12 cellular contexts compared by ENCODE assay signal in the genomic region with DNA sequence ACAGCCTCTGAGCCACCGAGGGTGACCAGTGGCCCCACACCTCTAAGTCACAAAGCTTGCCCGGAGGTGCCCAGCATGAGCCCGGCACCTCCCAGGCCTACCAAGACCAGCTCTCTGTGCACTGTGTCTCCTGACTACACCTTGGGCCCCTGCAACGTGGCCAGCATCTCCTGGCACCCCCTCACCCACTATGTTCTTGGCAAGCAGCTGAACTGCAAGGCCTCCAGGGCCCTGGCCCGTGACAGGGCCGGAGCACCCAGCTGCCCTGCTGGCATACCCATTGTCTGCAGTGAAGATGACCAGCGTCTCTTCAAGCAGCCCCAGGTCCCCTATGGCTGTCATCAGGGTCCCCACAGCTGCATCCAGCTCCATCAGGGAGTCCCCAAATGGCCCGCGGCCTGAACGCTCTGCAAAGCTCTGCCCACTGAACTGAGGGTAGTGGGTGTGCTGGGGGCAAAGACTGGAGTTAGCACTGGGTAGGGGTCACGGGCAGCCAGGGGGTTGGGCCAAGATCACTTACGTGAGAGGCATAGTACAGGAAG. TPM values are rescaled to one million over a fixed set of nuclear protein-coding genes. Genes with fewer than 3 reads are reported as not detected.
DNase-seq lines count a peak whose midpoint lies in the region; ATAC-seq and TF ChIP-seq lines count a peak whose summit lies in the region.
"Had no signal": no experiment of that assay in that cellular context is flagged by ENCODE, and none has a peak within 500 bp of the region (broad histone marks: within the 10 kb centered on the region; RNA-seq: fewer than 3 reads in every experiment).

No MANE protein-coding gene starts in this region.

- ATAC-seq in naive thymus-derived CD8-positive, alpha-beta T cell = no peak
- ATAC-seq in HG03432 (IDR thresholded peaks at IDR 0.05; ENCODE audit: unreplicated experiment) = no peak

- no peak overlapping the region for H3K9ac ChIP-seq in BLaER1

- H3K4me2 ChIP-seq in BLaER1 = peak overlapping the region; percentile 96; the same call in 1 of the 2 replicates

- peaks cover 18% of the 10 kb centered on the region; the same call in 1 of the 2 replicates for H3K36me3 ChIP-seq in BLaER1
- H3K36me3 ChIP-seq in GM06990 (ENCODE audit: control insufficient read depth, insufficient read depth, low read length) = peaks cover 7% of the 10 kb centered on the region
- H3K36me3 ChIP-seq: prostate gland, thyroid gland had no signal

- H3K4me1 Mint-ChIP-seq in activated naive CD8-positive, alpha-beta T cell treated with anti-CD3 and anti-CD28 coated beads for 36 hours = peaks cover 38% of the 10 kb centered on the region
- H3K4me1 Mint-ChIP-seq in naive thymus-derived CD8-positive, alpha-beta T cell = peaks cover 32 to 51% (median 47%) of the 10 kb centered on the region in 4 donors

- no peak overlapping the region for H3K27ac ChIP-seq in BLaER1
- H3K27ac ChIP-seq: prostate gland, thyroid gland had no signal

- peak; percentile 8 for TF ChIP-seq CTCF in GM06990 (IDR thresholded peaks at IDR 0.05; ENCODE audit: insufficient read depth, low read length, poor library complexity, severe bottlenecking)

- DNase-seq in GM06990 (ENCODE audit: extremely low read depth, insufficient read length) = no peak
- no peak for DNase-seq in activated naive CD8-positive, alpha-beta T cell treated with anti-CD3 and anti-CD28 coated beads for 36 hours
- no peak for DNase-seq in naive thymus-derived CD8-positive, alpha-beta T cell
- no peak for DNase-seq in NCI-H2196 treated with DMSO at 0.1 percent for 48 hours (lab: John Stamatoyannopoulos, UW; ENCODE audit: unreplicated experiment)
- no peak for DNase-seq in NCI-H345 treated with DMSO at 0.1 percent for 48 hours (lab: John Stamatoyannopoulos, UW; ENCODE audit: unreplicated experiment)
- DNase-seq in NCI-H2171 treated with DMSO at 0.1 percent for 48 hours (lab: John Stamatoyannopoulos, UW) = no peak
- DNase-seq: NCI-H1048, NCI-H526 treated with DMSO at 0.1 percent for 48 hours, thyroid gland had no signal

- H3K36me3 Mint-ChIP-seq in activated naive CD8-positive, alpha-beta T cell treated with anti-CD3 and anti-CD28 coated beads for 36 hours = no peaks in the 10 kb centered on the region
- H3K36me3 Mint-ChIP-seq in naive thymus-derived CD8-positive, alpha-beta T cell = peaks cover 0 to 8% (median 0%) of the 10 kb centered on the region in 3 donors

- no peaks in the 10 kb centered on the region for H4K20me1 ChIP-seq in BLaER1

- no peak overlapping the region for H3K4me3 ChIP-seq in BLaER1
- H3K4me3 ChIP-seq in GM06990 (replicated peaks; ENCODE audit: low read depth, low read length) = no peak overlapping the region
- H3K4me3 ChIP-seq: prostate gland had no signal

- H3K4me1 ChIP-seq in BLaER1 = peaks cover 49% of the 10 kb centered on the region

- POLR2A ChIA-PET in naive thymus-derived CD8-positive, alpha-beta T cell (lab: Charles Lee) = interaction anchor here (0.7 to 3.1 kb wide), 4 partner anchors 44 to 101 kb away, joined by 3 to 13 read pairs (median 4); partner anchors contain the start of gene SCO2

- H3K4me3 Mint-ChIP-seq in activated naive CD8-positive, alpha-beta T cell treated with anti-CD3 and anti-CD28 coated beads for 36 hours = peak overlapping the region; percentile 76
- H3K4me3 Mint-ChIP-seq in naive thymus-derived CD8-positive, alpha-beta T cell = peak overlapping the region; percentile 46 to 81 (median 76)

- no peaks in the 10 kb centered on the region for H3K27me3 ChIP-seq in BLaER1
- H3K27me3 ChIP-seq in GM06990 (replicated peaks; ENCODE audit: control insufficient read depth, insufficient read depth, low read length) = no peaks in the 10 kb centered on the region
- H3K27me3 ChIP-seq: thyroid gland had no signal

- H3K9me3 Mint-ChIP-seq in activated naive CD8-positive, alpha-beta T cell treated with anti-CD3 and anti-CD28 coated beads for 36 hours = no peaks in the 10 kb centered on the region
- no peaks in the 10 kb centered on the region for H3K9me3 Mint-ChIP-seq in naive thymus-derived CD8-positive, alpha-beta T cell

- H3K9me3 ChIP-seq in BLaER1 = no peaks in the 10 kb centered on the region
- H3K9me3 ChIP-seq: prostate gland, thyroid gland had no signal

- no peaks in the 10 kb centered on the region for H3K27me3 Mint-ChIP-seq in activated naive CD8-positive, alpha-beta T cell treated with anti-CD3 and anti-CD28 coated beads for 36 hours
- no peaks in the 10 kb centered on the region for H3K27me3 Mint-ChIP-seq in naive thymus-derived CD8-positive, alpha-beta T cell

- peak overlapping the region; percentile 68 for H3K27ac Mint-ChIP-seq in activated naive CD8-positive, alpha-beta T cell treated with anti-CD3 and anti-CD28 coated beads for 36 hours
- H3K27ac Mint-ChIP-seq in naive thymus-derived CD8-positive, alpha-beta T cell = peak overlapping the region; percentile 31 to 92 (median 76)

RNA-seq across cellular contexts. Expression of gene ARSA, which starts 1.6 kb away (rescaled TPM):
- total RNA-seq in activated naive CD8-positive, alpha-beta T cell treated with anti-CD3 and anti-CD28 coated beads for 36 hours = 10 to 100 TPM; 12.6 to 13.5 TPM
- 10 to 100 TPM; 88.4 to 88.9 TPM for total RNA-seq in naive thymus-derived CD8-positive, alpha-beta T cell
- 1 to 10 TPM; 7.2 to 9.3 (median 7.3) TPM for polyA plus RNA-seq in naive thymus-derived CD8-positive, alpha-beta T cell

RNA-seq across cellular contexts. Expression of gene MAPK8IP2, which starts 25.8 kb away (rescaled TPM):
- total RNA-seq in activated naive CD8-positive, alpha-beta T cell treated with anti-CD3 and anti-CD28 coated beads for 36 hours = under 1 TPM; 0.16 to 0.21 TPM
- total RNA-seq in naive thymus-derived CD8-positive, alpha-beta T cell = under 1 TPM; 0.22 to 0.62 TPM
- polyA plus RNA-seq in naive thymus-derived CD8-positive, alpha-beta T cell = not detected

RNA-seq across cellular contexts. Expression of gene CHKB, which starts 43.7 kb away (rescaled TPM):
- 10 to 100 TPM; 57.3 to 60.3 TPM for total RNA-seq in activated naive CD8-positive, alpha-beta T cell treated with anti-CD3 and anti-CD28 coated beads for 36 hours
- 100 to 1,000 TPM; 205 to 215 TPM for total RNA-seq in naive thymus-derived CD8-positive, alpha-beta T cell
- polyA plus RNA-seq in naive thymus-derived CD8-positive, alpha-beta T cell = 10 to 100 TPM; 23.0 to 26.9 (median 25.1) TPM

RNA-seq across cellular contexts. Expression of gene SHANK3, which starts 46.2 kb away (rescaled TPM):
- under 1 TPM; 0.27 to 0.30 TPM for total RNA-seq in activated naive CD8-positive, alpha-beta T cell treated with anti-CD3 and anti-CD28 coated beads for 36 hours
- under 1 TPM in 1 of 2 experiments, not detected in 1; 0.05 TPM for total RNA-seq in naive thymus-derived CD8-positive, alpha-beta T cell
- not detected for polyA plus RNA-seq in naive thymus-derived CD8-positive, alpha-beta T cell

RNA-seq across cellular contexts. Expression of gene CPT1B, which starts 48.2 kb away (rescaled TPM):
- 10 to 100 TPM; 33.6 to 33.7 TPM for total RNA-seq in activated naive CD8-positive, alpha-beta T cell treated with anti-CD3 and anti-CD28 coated beads for 36 hours
- total RNA-seq in naive thymus-derived CD8-positive, alpha-beta T cell = 10 to 100 TPM; 94.7 to 97.5 TPM
- polyA plus RNA-seq in naive thymus-derived CD8-positive, alpha-beta T cell = 1 to 10 TPM in 1 of 3 donors, under 1 TPM in 1, not detected in 1; 0.23 to 1.3 TPM

Comparison
In these comparisons a context has a peak if more than half of its experiments do, and no peak if none do; other contexts are left out.
1. RNA of gene ARSA, which starts 1.6 kb away (total RNA-seq): 88.4 to 88.9 TPM in naive thymus-derived CD8-positive, alpha-beta T cell; 12.6 to 13.5 TPM in activated naive CD8-positive, alpha-beta T cell treated with anti-CD3 and anti-CD28 coated beads for 36 hours; every median in the first group is over 4 times any median in the second.